In genomic region chr2:38178556-38179419, GRCh38 we compare ENCODE assay signal across 9 cellular contexts.
DNase-seq lines count a peak whose midpoint lies in the region; ATAC-seq and TF ChIP-seq lines count a peak whose summit lies in the region.
"Had no signal": no experiment of that assay in that cellular context is flagged by ENCODE, and none has a peak within 500 bp of the region (broad histone marks: within the 10 kb centered on the region; RNA-seq: fewer than 3 reads in every experiment).

No MANE protein-coding gene starts in this region.

- no peak overlapping the region for H3K4ac ChIP-seq in H9 (ENCODE audit: low read depth, low read length)

- H3K4me3 ChIP-seq in lower lobe of right lung: no peak overlapping the region

- H3K36me3 ChIP-seq in lower lobe of right lung: no peaks in the 10 kb centered on the region

- no peak overlapping the region for H2BK12ac ChIP-seq in H9 (ENCODE audit: insufficient read length, low read depth, low read length)

- no peak overlapping the region for H2BK20ac ChIP-seq in H9 (ENCODE audit: low read depth, low read length, poor library complexity, severe bottlenecking)

- H4K5ac ChIP-seq in H9 (ENCODE audit: insufficient read length, low read depth, low read length): no peak overlapping the region

- no peaks in the 10 kb centered on the region for H3K79me2 ChIP-seq in H9 (ENCODE audit: insufficient read depth, low read length)

- WGBS in H9 (ENCODE audit: extremely low coverage, insufficient read length, low lambda C conversion rate): no CpG with 5 or more reads among the region's 5 CpGs

- H3K27ac Mint-ChIP-seq in H9: no peak overlapping the region
- H3K27ac Mint-ChIP-seq: activated naive CD8-positive, alpha-beta T cell had no signal

- H3K27me3 ChIP-seq in lower lobe of right lung (ENCODE audit: low read depth) (no peaks in the 10 kb centered on the region), H9 (ENCODE audit: insufficient read depth, low read length) (no peaks in the 10 kb centered on the region)

- H2AK5ac ChIP-seq in H9 (ENCODE audit: insufficient read length, low read length): no peak overlapping the region

- no peaks in the 10 kb centered on the region for H3K79me1 ChIP-seq in H9 (ENCODE audit: insufficient read depth, low read depth, low read length, poor library complexity, severe bottlenecking)

- no peaks in the 10 kb centered on the region for H3K9me3 ChIP-seq in lower lobe of right lung
- no peaks in the 10 kb centered on the region for H3K9me3 ChIP-seq in H9 (ENCODE audit: control insufficient read depth, low read depth, low read length)

- H3K9me3 Mint-ChIP-seq in H9: no peaks in the 10 kb centered on the region

- intact Hi-C loops in lower lobe of right lung (cut with DNase I): no loop called here

- TF ChIP-seq CTCF in lower lobe of right lung (IDR thresholded peaks at IDR 0.05) (no peak), H9 (conservative IDR thresholded peaks at IDR 0.05) (no peak)

- H3K14ac ChIP-seq in H9 (ENCODE audit: insufficient read depth, low read length): no peak overlapping the region

- peak; percentile 84 for DNase-seq in ELR (ENCODE audit: low read depth)
- peak; percentile 41 for DNase-seq in amniotic stem cell (lab: John Stamatoyannopoulos, UW)
- DNase-seq in lower lobe of right lung: no peak
- no peak for DNase-seq in NCI-H82 treated with DMSO at 0.1 percent for 48 hours (lab: John Stamatoyannopoulos, UW; ENCODE audit: unreplicated experiment)
- no peak for DNase-seq in NCI-H2227 treated with DMSO at 0.1 percent for 48 hours (lab: John Stamatoyannopoulos, UW)
- no peak for DNase-seq in H9

- no peak overlapping the region for H3K23ac ChIP-seq in H9 (ENCODE audit: insufficient read length, low read depth, low read length)

- ATAC-seq in HG02981 (IDR thresholded peaks at IDR 0.05; ENCODE audit: unreplicated experiment) (peak; percentile 50), lower lobe of right lung (peak; percentile 51 to 69), HG03439 (IDR thresholded peaks at IDR 0.05; ENCODE audit: unreplicated experiment) (no peak)

- no peaks in the 10 kb centered on the region for H4K20me1 ChIP-seq in H9 (ENCODE audit: control insufficient read depth, insufficient read depth, insufficient read length)

- H2AFZ ChIP-seq in H9 (ENCODE audit: low read length): no peak overlapping the region

- no peak overlapping the region for H3K18ac ChIP-seq in H9 (ENCODE audit: insufficient read length, low read depth, low read length)

- no peaks in the 10 kb centered on the region for H3K36me3 Mint-ChIP-seq in H9 (ENCODE audit: insufficient read depth in 1 of 3, low read depth in 3 of 3)
- H3K36me3 Mint-ChIP-seq: activated naive CD8-positive, alpha-beta T cell had no signal

- no peak overlapping the region for H2BK5ac ChIP-seq in H9 (ENCODE audit: insufficient read length, low read length)

- no peak overlapping the region for H2BK120ac ChIP-seq in H9 (ENCODE audit: low read depth, low read length, poor library complexity, severe bottlenecking)

- H2BK15ac ChIP-seq in H9 (ENCODE audit: low read depth, low read length): no peak overlapping the region

- no peak overlapping the region for H3K4me2 ChIP-seq in H9 (ENCODE audit: insufficient read depth, insufficient read length, low read length)

- no peaks in the 10 kb centered on the region for H3K23me2 ChIP-seq in H9 (ENCODE audit: insufficient read length, low read depth, low read length, poor library complexity, severe bottlenecking)

- H4K8ac ChIP-seq in H9 (replicated peaks; ENCODE audit: insufficient read length, low read depth, low read length): no peak overlapping the region

- H3K4me1 ChIP-seq in lower lobe of right lung (peaks cover 48% of the 10 kb centered on the region), H9 (ENCODE audit: insufficient read depth, low read length) (no peaks in the 10 kb centered on the region)

- no peak overlapping the region for H3K9ac ChIP-seq in H9 (ENCODE audit: extremely low read depth, insufficient read length, low read length)

- H3T11ph ChIP-seq in H9 (ENCODE audit: low read length): no peak overlapping the region

- no peak overlapping the region for H3K4me3 Mint-ChIP-seq in H9
- H3K4me3 Mint-ChIP-seq: activated naive CD8-positive, alpha-beta T cell had no signal

- H4K91ac ChIP-seq in H9 (ENCODE audit: insufficient read length, low read depth, low read length): no peak overlapping the region

- H3K27ac ChIP-seq in lower lobe of right lung: peak overlapping the region; percentile 37
- no peak overlapping the region for H3K27ac ChIP-seq in H9 (ENCODE audit: insufficient read length, low read depth, low read length)

- peaks cover 3 to 4% of the 10 kb centered on the region in 2 experiments; a peak in 3 of 4 replicates for H3K4me1 Mint-ChIP-seq in H9

- no peak overlapping the region for H3K56ac ChIP-seq in H9 (ENCODE audit: insufficient read length, low read depth, low read length)

- H3K27me3 Mint-ChIP-seq in H9 (ENCODE audit: low read depth): no peaks in the 10 kb centered on the region

Comparison
In these comparisons a context has a peak if more than half of its experiments do, and no peak if none do; other contexts are left out.
1. DNase-seq: peak in ELR (single experiment) and amniotic stem cell (single experiment); none in lower lobe of right lung (single experiment), NCI-H82 treated with DMSO at 0.1 percent for 48 hours (single experiment), NCI-H2227 treated with DMSO at 0.1 percent for 48 hours (single experiment) and H9 (single experiment).